10 cellular contexts compared by ENCODE assay signal in genomic region chr6:21263531-21264287, GRCh38.
DNase-seq lines count a peak whose midpoint lies in the region; ATAC-seq, FAIRE-seq and TF ChIP-seq lines count a peak whose summit lies in the region.
"Had no signal": no experiment of that assay in that cellular context is flagged by ENCODE, and none has a peak within 500 bp of the region (broad histone marks: within the 10 kb centered on the region; RNA-seq: fewer than 3 reads in every experiment).

No MANE protein-coding gene starts in this region.

- WGBS in neuronal stem cell (ENCODE audit: extremely low coverage in 2 of 2, insufficient read length in 2 of 2, insufficient replicate concordance in 1 of 2), 2 donors: no CpG with 5 or more reads among the region's 18 CpGs

- peaks cover 0 to 11% (median 4%) of the 10 kb centered on the region in 5 donors for H3K27me3 Mint-ChIP-seq in naive thymus-derived CD4-positive, alpha-beta T cell

- H3K27ac ChIP-seq in neuronal stem cell (replicated peaks; ENCODE audit: low read length): no peak overlapping the region
- no peak overlapping the region for H3K27ac ChIP-seq in naive thymus-derived CD4-positive, alpha-beta T cell (ENCODE audit: low read depth, low read length)

- intact Hi-C loops in naive thymus-derived CD4-positive, alpha-beta T cell (cut with micrococcal nuclease): no loop called here

- H3K4me3 Mint-ChIP-seq in naive thymus-derived CD4-positive, alpha-beta T cell: no peak overlapping the region

- no peaks in the 10 kb centered on the region for H3K36me3 ChIP-seq in neuronal stem cell (replicated peaks in 1 of 2; ENCODE audit: control insufficient read depth in 2 of 2, insufficient read depth in 2 of 2, low read length in 2 of 2)
- no peaks in the 10 kb centered on the region for H3K36me3 ChIP-seq in naive thymus-derived CD4-positive, alpha-beta T cell (ENCODE audit: control insufficient read depth in 2 of 3, insufficient read depth in 3 of 3, low read length in 3 of 3)

- no peaks in the 10 kb centered on the region for H3K79me1 ChIP-seq in neuronal stem cell (ENCODE audit: low read depth, low read length)

- H3K9me3 ChIP-seq in neuronal stem cell (replicated peaks in 1 of 2; ENCODE audit: control insufficient read depth in 2 of 2, insufficient read depth in 1 of 2, low read depth in 1 of 2, low read length in 2 of 2): no peaks in the 10 kb centered on the region
- no peaks in the 10 kb centered on the region for H3K9me3 ChIP-seq in naive thymus-derived CD4-positive, alpha-beta T cell (ENCODE audit: control insufficient read depth in 2 of 3, low read length in 3 of 3)

- no peaks in the 10 kb centered on the region for H3K36me3 Mint-ChIP-seq in naive thymus-derived CD4-positive, alpha-beta T cell

- no peak overlapping the region for H3K4ac ChIP-seq in neuronal stem cell (ENCODE audit: low read length)

- no peaks in the 10 kb centered on the region for H3K4me1 ChIP-seq in neuronal stem cell (ENCODE audit: control insufficient read depth in 2 of 2, insufficient read depth in 1 of 2, low read depth in 1 of 2, low read length in 2 of 2)
- H3K4me1 ChIP-seq in naive thymus-derived CD4-positive, alpha-beta T cell (ENCODE audit: control insufficient read depth in 2 of 2, insufficient read depth in 2 of 2, low read length in 2 of 2): no peaks in the 10 kb centered on the region

- no peak overlapping the region for H3K14ac ChIP-seq in neuronal stem cell (ENCODE audit: low read length)

- no peak overlapping the region for H3K23ac ChIP-seq in neuronal stem cell (ENCODE audit: low read depth, low read length, poor library complexity)

- H4K91ac ChIP-seq in neuronal stem cell (ENCODE audit: low read depth, low read length, poor library complexity): no peak overlapping the region

- peak overlapping the region; percentile 27 for H2AK5ac ChIP-seq in neuronal stem cell (ENCODE audit: low read depth, low read length)

- H4K8ac ChIP-seq in neuronal stem cell (ENCODE audit: low read depth, low read length): no peak overlapping the region

- POLR2A ChIA-PET in naive thymus-derived CD4-positive, alpha-beta T cell (lab: Charles Lee): no interaction called here

- no peak for FAIRE-seq in D721Med (lab: Jason Lieb, UNC)
- FAIRE-seq: TTC549 had no signal

- no peak overlapping the region for H2BK5ac ChIP-seq in neuronal stem cell (ENCODE audit: low read length)

- no peak overlapping the region for H3K4me3 ChIP-seq in neuronal stem cell (ENCODE audit: low read length in 2 of 2)
- no peak overlapping the region for H3K4me3 ChIP-seq in naive thymus-derived CD4-positive, alpha-beta T cell (ENCODE audit: low read length)
- H3K4me3 ChIP-seq: skin epidermis had no signal

- no peak overlapping the region for H3K4me2 ChIP-seq in neuronal stem cell (ENCODE audit: insufficient read depth, low read length, poor library complexity, severe bottlenecking)

- H3K9me3 Mint-ChIP-seq in naive thymus-derived CD4-positive, alpha-beta T cell: peaks cover 0 to 8% (median 0%) of the 10 kb centered on the region in 11 donors

- DNase-seq in SIG-M5 treated with dmso at 0.1 percent for 504 hours (lab: John Stamatoyannopoulos, UW; ENCODE audit: unreplicated experiment) (peak; percentile 86), neuronal stem cell (ENCODE audit: low spot score) (no peak), NCI-H526 treated with DMSO at 0.1 percent for 48 hours (lab: John Stamatoyannopoulos, UW) (no peak), D721Med (ENCODE audit: insufficient read length, low spot score) (no peak), nucleus accumbens (lab: John Stamatoyannopoulos, UW) (no peak)
- no peak for DNase-seq in naive thymus-derived CD4-positive, alpha-beta T cell

- H3K27ac Mint-ChIP-seq in naive thymus-derived CD4-positive, alpha-beta T cell: no peak overlapping the region

- CTCF ChIA-PET in naive thymus-derived CD4-positive, alpha-beta T cell (lab: Charles Lee): no interaction called here

- H3K4me1 Mint-ChIP-seq in naive thymus-derived CD4-positive, alpha-beta T cell: peaks cover 0 to 11% (median 0%) of the 10 kb centered on the region in 7 donors

- TF ChIP-seq CTCF in D721Med (IDR thresholded peaks at IDR 0.05; ENCODE audit: insufficient read depth, missing control alignments): no peak

- peak overlapping the region; percentile 44 for H2AFZ ChIP-seq in neuronal stem cell (ENCODE audit: low read length)

- no peak overlapping the region for H2BK12ac ChIP-seq in neuronal stem cell (ENCODE audit: low read length)

- H2BK120ac ChIP-seq in neuronal stem cell (ENCODE audit: low read depth, low read length): no peak overlapping the region

- ATAC-seq in GM19351 (IDR thresholded peaks at IDR 0.05; ENCODE audit: unreplicated experiment) (peak; percentile 93), HG03175 (IDR thresholded peaks at IDR 0.05; ENCODE audit: unreplicated experiment) (peak; percentile 74)
- ATAC-seq in naive thymus-derived CD4-positive, alpha-beta T cell: no peak

- H3K18ac ChIP-seq in neuronal stem cell (ENCODE audit: low read length): peak overlapping the region; percentile 66

- H3K27me3 ChIP-seq in neuronal stem cell (ENCODE audit: control insufficient read depth in 3 of 3, insufficient read depth in 3 of 3, low read depth in 1 of 3, low read length in 3 of 3): no peaks in the 10 kb centered on the region
- no peaks in the 10 kb centered on the region for H3K27me3 ChIP-seq in naive thymus-derived CD4-positive, alpha-beta T cell (ENCODE audit: control insufficient read depth in 2 of 2, insufficient read depth in 2 of 2, low read length in 2 of 2)

- H3K9ac ChIP-seq in neuronal stem cell (ENCODE audit: low read depth, low read length, poor library complexity): no peak overlapping the region

- no peak overlapping the region for H2BK15ac ChIP-seq in neuronal stem cell (ENCODE audit: low read length)
